22 cellular contexts compared by ENCODE assay signal in genomic region chr10:43814611-43815010, GRCh38.
DNase-seq lines count a peak whose midpoint lies in the region; TF ChIP-seq lines count a peak whose summit lies in the region.
"Had no signal": no experiment of that assay in that cellular context is flagged by ENCODE, and none has a peak within 500 bp of the region (broad histone marks: within the 10 kb centered on the region; RNA-seq: fewer than 3 reads in every experiment).

No MANE protein-coding gene starts in this region.

- H4K20me1 ChIP-seq in GM23248 (ENCODE audit: insufficient read depth) (no peaks in the 10 kb centered on the region), osteoblast (ENCODE audit: insufficient read depth, low read length) (no peaks in the 10 kb centered on the region)
- H4K20me1 ChIP-seq: BLaER1 had no signal

- H3K9me3 ChIP-seq in GM23248 (ENCODE audit: low read depth), result no peaks in the 10 kb centered on the region
- H3K9me3 ChIP-seq in osteoblast (ENCODE audit: low read depth, low read length), result no peaks in the 10 kb centered on the region
- H3K9me3 ChIP-seq: BLaER1, HAP-1, Peyer's patch, SJCRH30 had no signal

- H3K27ac ChIP-seq in GM23248, result 0 out of 2 replicates have a peak overlapping the region, but pooled peaks have one; percentile 1
- peak overlapping the region; percentile 77 for H3K27ac ChIP-seq in osteoblast (ENCODE audit: low read depth, low read length)
- H3K27ac ChIP-seq: Peyer's patch, SJCRH30 had no signal

- DNase-seq in EH (ENCODE audit: low read depth) (peak; percentile 73), GM23248 (peak; percentile 50), amniotic epithelial cell (ENCODE audit: low read depth) (peak; percentile 38), osteoblast (ENCODE audit: insufficient read length, low spot score, missing footprints) (no peak), HUDEP-2 (lab: John Stamatoyannopoulos, UW; ENCODE audit: unreplicated experiment in 76 of 76) (no peak), NCI-H226 (no peak), SKM-1 (lab: John Stamatoyannopoulos, UW; ENCODE audit: unreplicated experiment) (no peak)
- DNase-seq: CD4-positive, alpha-beta T cell; COR-L47; DMS 273 treated with DMSO at 0.1 percent for 48 hours; DMS79 treated with DMSO at 0.1 percent for 48 hours; GDM1; Karpas-422; NCI-H1694; NCI-H2081; NCI-H2171; NCI-H524 treated with DMSO at 0.1 percent for 48 hours; NCI-H82; Peyer's patch; SJCRH30 had no signal

- H3F3A ChIP-seq in GM23248 (ENCODE audit: insufficient read depth), result peaks cover 44% of the 10 kb centered on the region

- H3K4me1 ChIP-seq in GM23248 (ENCODE audit: insufficient read depth) (peaks cover 45% of the 10 kb centered on the region), osteoblast (ENCODE audit: insufficient read depth, low read length) (peaks cover 57% of the 10 kb centered on the region)
- H3K4me1 ChIP-seq: HAP-1, SJCRH30 had no signal

- H3K79me2 ChIP-seq in GM23248 (ENCODE audit: insufficient read depth) (no peaks in the 10 kb centered on the region), osteoblast (ENCODE audit: insufficient read depth, low read length) (no peaks in the 10 kb centered on the region)

- H3K36me3 ChIP-seq in GM23248 (ENCODE audit: low read depth), result no peaks in the 10 kb centered on the region
- no peaks in the 10 kb centered on the region for H3K36me3 ChIP-seq in osteoblast (ENCODE audit: insufficient read depth, low read length)
- H3K36me3 ChIP-seq: BLaER1, HAP-1, Peyer's patch, SJCRH30 had no signal

- no peaks in the 10 kb centered on the region for H3K27me3 ChIP-seq in GM23248 (replicated peaks; ENCODE audit: insufficient read depth)
- no peaks in the 10 kb centered on the region for H3K27me3 ChIP-seq in osteoblast (ENCODE audit: insufficient read depth, low read length)
- H3K27me3 ChIP-seq: BLaER1, Peyer's patch, SJCRH30 had no signal

- H3K4me3 ChIP-seq in GM23248 (no peak overlapping the region), osteoblast (ENCODE audit: insufficient read depth, low read length) (no peak overlapping the region)
- H3K4me3 ChIP-seq: BLaER1, HAP-1, Peyer's patch, SJCRH30 had no signal

- in situ Hi-C loops in GM23248 (cut with MboI), result no loop called here

- no peaks in the 10 kb centered on the region for H3K9me2 ChIP-seq in GM23248 (ENCODE audit: insufficient read depth)

- H3K4me2 ChIP-seq in GM23248 (ENCODE audit: unreplicated experiment) (peak overlapping the region; percentile 37), osteoblast (ENCODE audit: insufficient read depth, low read length) (no peak overlapping the region)

- H2AFZ ChIP-seq in GM23248, result no peak overlapping the region
- no peak overlapping the region for H2AFZ ChIP-seq in osteoblast (ENCODE audit: low read length)

- TF ChIP-seq CTCF in osteoblast (IDR thresholded peaks at IDR 0.05; ENCODE audit: extremely low read depth, low read depth, low read length), result no peak

- H3K9ac ChIP-seq in GM23248, result no peak overlapping the region
- H3K9ac ChIP-seq: BLaER1 had no signal

Comparison
In these comparisons a context has a peak if more than half of its experiments do, and no peak if none do; other contexts are left out.
1. DNase-seq: peak in EH (single experiment), GM23248 (single experiment) and amniotic epithelial cell (single experiment); none in osteoblast (single experiment), HUDEP-2 (0 of 76), NCI-H226 (single experiment) and SKM-1 (single experiment).